Comparison of ENCODE assay signal across 1 cellular context in the genomic region with DNA sequence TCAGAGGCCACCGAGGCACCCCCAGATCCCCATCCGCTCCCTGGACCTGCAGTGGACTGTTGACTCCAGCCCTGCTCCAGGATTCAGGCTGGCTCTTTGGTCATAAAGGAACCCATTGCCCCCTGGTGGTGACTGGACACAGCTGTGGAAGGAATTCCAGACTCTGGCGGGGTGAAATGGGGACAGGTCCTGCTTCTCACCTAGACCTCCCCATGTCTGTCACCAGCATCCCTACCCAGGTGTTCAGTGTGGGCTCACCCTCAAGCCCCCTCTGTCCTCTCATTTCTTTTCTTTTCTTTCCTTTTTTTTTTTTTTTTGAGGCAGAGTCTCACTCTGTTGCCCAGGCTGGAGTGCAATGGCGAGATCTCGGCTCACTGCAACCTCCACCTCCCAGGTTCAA.
TF ChIP-seq lines count a peak whose summit lies in the region.

No MANE protein-coding gene starts in this region.

TF ChIP-seq in K562, 482 proteins besides CTCF, POLR2A, EP300 and RAD21 (continued from another document and continues in another):
- no peak for TF ChIP-seq ZNF408 (CRISPR knock-in tag; IDR thresholded peaks at IDR 0.05; ENCODE audit: low read depth)
- no peak for TF ChIP-seq POLR2AphosphoS2 (IDR thresholded peaks at IDR 0.05; ENCODE audit: low read length)
- TF ChIP-seq KHSRP (IDR thresholded peaks at IDR 0.05): no peak
- no peak for TF ChIP-seq ETV6 (IDR thresholded peaks at IDR 0.05; ENCODE audit: borderline replicate concordance in 1 of 2, low read depth in 2 of 2, low read length in 1 of 2)
- TF ChIP-seq ETV6 (CRISPR knock-in tag; IDR thresholded peaks at IDR 0.05; ENCODE audit: borderline replicate concordance): no peak
- TF ChIP-seq, protein P1, sequence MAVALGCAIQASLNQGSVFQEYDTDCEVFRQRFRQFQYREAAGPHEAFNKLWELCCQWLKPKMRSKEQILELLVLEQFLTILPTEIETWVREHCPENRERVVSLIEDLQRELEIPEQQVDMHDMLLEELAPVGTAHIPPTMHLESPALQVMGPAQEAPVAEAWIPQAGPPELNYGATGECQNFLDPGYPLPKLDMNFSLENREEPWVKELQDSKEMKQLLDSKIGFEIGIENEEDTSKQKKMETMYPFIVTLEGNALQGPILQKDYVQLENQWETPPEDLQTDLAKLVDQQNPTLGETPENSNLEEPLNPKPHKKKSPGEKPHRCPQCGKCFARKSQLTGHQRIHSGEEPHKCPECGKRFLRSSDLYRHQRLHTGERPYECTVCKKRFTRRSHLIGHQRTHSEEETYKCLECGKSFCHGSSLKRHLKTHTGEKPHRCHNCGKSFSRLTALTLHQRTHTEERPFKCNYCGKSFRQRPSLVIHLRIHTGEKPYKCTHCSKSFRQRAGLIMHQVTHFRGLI (CRISPR knock-in tag; IDR thresholded peaks at IDR 0.05): no peak
- no peak for TF ChIP-seq TFAM (CRISPR knock-in tag; conservative IDR thresholded peaks at IDR 0.05)
- TF ChIP-seq ADNP (tag; IDR thresholded peaks at IDR 0.05): no peak
- no peak for TF ChIP-seq MCM3 (IDR thresholded peaks at IDR 0.05)
- no peak for TF ChIP-seq ARNT (IDR thresholded peaks at IDR 0.05)
- no peak for TF ChIP-seq HOXB6 (CRISPR knock-in tag; IDR thresholded peaks at IDR 0.05; ENCODE audit: borderline replicate concordance)
- no peak for TF ChIP-seq ZNF184 (CRISPR knock-in tag; IDR thresholded peaks at IDR 0.05)
- no peak for TF ChIP-seq SMARCA4 (IDR thresholded peaks at IDR 0.05)
- no peak for TF ChIP-seq ZNF41 (CRISPR knock-in tag; conservative IDR thresholded peaks at IDR 0.05)
- TF ChIP-seq ERF (CRISPR knock-in tag; IDR thresholded peaks at IDR 0.05): no peak
- TF ChIP-seq CHD4 (IDR thresholded peaks at IDR 0.05; ENCODE audit: insufficient read depth, insufficient replicate concordance, low read depth, low read length, poor library complexity, severe bottlenecking): no peak
- TF ChIP-seq CBFA2T3 (IDR thresholded peaks at IDR 0.05): no peak
- TF ChIP-seq, protein P2, sequence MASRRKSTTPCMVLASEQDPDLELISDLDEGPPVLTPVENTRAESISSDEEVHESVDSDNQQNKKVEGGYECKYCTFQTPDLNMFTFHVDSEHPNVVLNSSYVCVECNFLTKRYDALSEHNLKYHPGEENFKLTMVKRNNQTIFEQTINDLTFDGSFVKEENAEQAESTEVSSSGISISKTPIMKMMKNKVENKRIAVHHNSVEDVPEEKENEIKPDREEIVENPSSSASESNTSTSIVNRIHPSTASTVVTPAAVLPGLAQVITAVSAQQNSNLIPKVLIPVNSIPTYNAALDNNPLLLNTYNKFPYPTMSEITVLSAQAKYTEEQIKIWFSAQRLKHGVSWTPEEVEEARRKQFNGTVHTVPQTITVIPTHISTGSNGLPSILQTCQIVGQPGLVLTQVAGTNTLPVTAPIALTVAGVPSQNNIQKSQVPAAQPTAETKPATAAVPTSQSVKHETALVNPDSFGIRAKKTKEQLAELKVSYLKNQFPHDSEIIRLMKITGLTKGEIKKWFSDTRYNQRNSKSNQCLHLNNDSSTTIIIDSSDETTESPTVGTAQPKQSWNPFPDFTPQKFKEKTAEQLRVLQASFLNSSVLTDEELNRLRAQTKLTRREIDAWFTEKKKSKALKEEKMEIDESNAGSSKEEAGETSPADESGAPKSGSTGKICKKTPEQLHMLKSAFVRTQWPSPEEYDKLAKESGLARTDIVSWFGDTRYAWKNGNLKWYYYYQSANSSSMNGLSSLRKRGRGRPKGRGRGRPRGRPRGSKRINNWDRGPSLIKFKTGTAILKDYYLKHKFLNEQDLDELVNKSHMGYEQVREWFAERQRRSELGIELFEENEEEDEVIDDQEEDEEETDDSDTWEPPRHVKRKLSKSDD (conservative IDR thresholded peaks at IDR 0.05; ENCODE audit: low read length): no peak
- no peak for TF ChIP-seq ZFPM2 (CRISPR knock-in tag; IDR thresholded peaks at IDR 0.05)
- no peak for TF ChIP-seq ZNF584 (CRISPR knock-in tag; IDR thresholded peaks at IDR 0.05; ENCODE audit: low read depth)
- TF ChIP-seq ZKSCAN1 (IDR thresholded peaks at IDR 0.05; ENCODE audit: low read depth, low read length): no peak
- TF ChIP-seq DIDO1 (tag; IDR thresholded peaks at IDR 0.05; ENCODE audit: low read depth): no peak
- TF ChIP-seq CBFB (CRISPR knock-in tag; IDR thresholded peaks at IDR 0.05): no peak
- peak; percentile 59 for TF ChIP-seq TEAD4 (IDR thresholded peaks at IDR 0.05; ENCODE audit: low read length)
- TF ChIP-seq TEAD4 (CRISPR knock-in tag; IDR thresholded peaks at IDR 0.05; ENCODE audit: borderline replicate concordance): no peak
- TF ChIP-seq, protein P3, sequence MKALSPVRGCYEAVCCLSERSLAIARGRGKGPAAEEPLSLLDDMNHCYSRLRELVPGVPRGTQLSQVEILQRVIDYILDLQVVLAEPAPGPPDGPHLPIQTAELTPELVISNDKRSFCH (CRISPR knock-in tag; IDR thresholded peaks at IDR 0.05): no peak
- TF ChIP-seq, protein P3 (tag; IDR thresholded peaks at IDR 0.05): no peak
- no peak for TF ChIP-seq ZKSCAN8 (CRISPR knock-in tag; IDR thresholded peaks at IDR 0.05)
- TF ChIP-seq MEF2D (tag; conservative IDR thresholded peaks at IDR 0.05; ENCODE audit: low read depth): no peak
- no peak for TF ChIP-seq SMARCA5 (IDR thresholded peaks at IDR 0.05)
- TF ChIP-seq SRSF3 (IDR thresholded peaks at IDR 0.05; ENCODE audit: insufficient read depth, low read length): no peak
- TF ChIP-seq TBL1XR1 (IDR thresholded peaks at IDR 0.05; ENCODE audit: low read length in 2 of 2): no peak
- TF ChIP-seq, protein P4, sequence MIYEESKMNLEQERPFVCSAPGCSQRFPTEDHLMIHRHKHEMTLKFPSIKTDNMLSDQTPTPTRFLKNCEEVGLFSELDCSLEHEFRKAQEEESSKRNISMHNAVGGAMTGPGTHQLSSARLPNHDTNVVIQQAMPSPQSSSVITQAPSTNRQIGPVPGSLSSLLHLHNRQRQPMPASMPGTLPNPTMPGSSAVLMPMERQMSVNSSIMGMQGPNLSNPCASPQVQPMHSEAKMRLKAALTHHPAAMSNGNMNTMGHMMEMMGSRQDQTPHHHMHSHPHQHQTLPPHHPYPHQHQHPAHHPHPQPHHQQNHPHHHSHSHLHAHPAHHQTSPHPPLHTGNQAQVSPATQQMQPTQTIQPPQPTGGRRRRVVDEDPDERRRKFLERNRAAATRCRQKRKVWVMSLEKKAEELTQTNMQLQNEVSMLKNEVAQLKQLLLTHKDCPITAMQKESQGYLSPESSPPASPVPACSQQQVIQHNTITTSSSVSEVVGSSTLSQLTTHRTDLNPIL (CRISPR knock-in tag; IDR thresholded peaks at IDR 0.05): no peak
- no peak for TF ChIP-seq ZNF695 (CRISPR knock-in tag; IDR thresholded peaks at IDR 0.05)
- TF ChIP-seq YBX1 (IDR thresholded peaks at IDR 0.05): no peak
- TF ChIP-seq, protein P5, sequence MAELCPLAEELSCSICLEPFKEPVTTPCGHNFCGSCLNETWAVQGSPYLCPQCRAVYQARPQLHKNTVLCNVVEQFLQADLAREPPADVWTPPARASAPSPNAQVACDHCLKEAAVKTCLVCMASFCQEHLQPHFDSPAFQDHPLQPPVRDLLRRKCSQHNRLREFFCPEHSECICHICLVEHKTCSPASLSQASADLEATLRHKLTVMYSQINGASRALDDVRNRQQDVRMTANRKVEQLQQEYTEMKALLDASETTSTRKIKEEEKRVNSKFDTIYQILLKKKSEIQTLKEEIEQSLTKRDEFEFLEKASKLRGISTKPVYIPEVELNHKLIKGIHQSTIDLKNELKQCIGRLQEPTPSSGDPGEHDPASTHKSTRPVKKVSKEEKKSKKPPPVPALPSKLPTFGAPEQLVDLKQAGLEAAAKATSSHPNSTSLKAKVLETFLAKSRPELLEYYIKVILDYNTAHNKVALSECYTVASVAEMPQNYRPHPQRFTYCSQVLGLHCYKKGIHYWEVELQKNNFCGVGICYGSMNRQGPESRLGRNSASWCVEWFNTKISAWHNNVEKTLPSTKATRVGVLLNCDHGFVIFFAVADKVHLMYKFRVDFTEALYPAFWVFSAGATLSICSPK (IDR thresholded peaks at IDR 0.05; ENCODE audit: borderline replicate concordance): no peak
- TF ChIP-seq CAMTA2 (CRISPR knock-in tag; conservative IDR thresholded peaks at IDR 0.05): no peak
- no peak for TF ChIP-seq PHF8 (IDR thresholded peaks at IDR 0.05; ENCODE audit: borderline replicate concordance, low read length)
- TF ChIP-seq E2F3 (CRISPR knock-in tag; IDR thresholded peaks at IDR 0.05): no peak
- TF ChIP-seq C11orf30 (IDR thresholded peaks at IDR 0.05; ENCODE audit: low read depth): no peak
- TF ChIP-seq SP1 (CRISPR knock-in tag; IDR thresholded peaks at IDR 0.05): peak; percentile 63; the same call in 1 of the 2 replicates
- TF ChIP-seq SAP30 (IDR thresholded peaks at IDR 0.05; ENCODE audit: borderline replicate concordance, insufficient read depth, low read depth, low read length, poor library complexity, severe bottlenecking): no peak
- TF ChIP-seq, protein P6, sequence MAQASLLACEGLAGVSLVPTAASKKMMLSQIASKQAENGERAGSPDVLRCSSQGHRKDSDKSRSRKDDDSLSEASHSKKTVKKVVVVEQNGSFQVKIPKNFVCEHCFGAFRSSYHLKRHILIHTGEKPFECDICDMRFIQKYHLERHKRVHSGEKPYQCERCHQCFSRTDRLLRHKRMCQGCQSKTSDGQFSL (CRISPR knock-in tag; IDR thresholded peaks at IDR 0.05): no peak
- TF ChIP-seq, protein P6 (tag; IDR thresholded peaks at IDR 0.05): no peak
- no peak for TF ChIP-seq MXI1 (IDR thresholded peaks at IDR 0.05; ENCODE audit: low read depth, low read length)
- no peak for TF ChIP-seq RUNX1 (IDR thresholded peaks at IDR 0.05; ENCODE audit: low read depth)
- TF ChIP-seq ZKSCAN3 (CRISPR knock-in tag; IDR thresholded peaks at IDR 0.05): no peak
- TF ChIP-seq, protein P7, sequence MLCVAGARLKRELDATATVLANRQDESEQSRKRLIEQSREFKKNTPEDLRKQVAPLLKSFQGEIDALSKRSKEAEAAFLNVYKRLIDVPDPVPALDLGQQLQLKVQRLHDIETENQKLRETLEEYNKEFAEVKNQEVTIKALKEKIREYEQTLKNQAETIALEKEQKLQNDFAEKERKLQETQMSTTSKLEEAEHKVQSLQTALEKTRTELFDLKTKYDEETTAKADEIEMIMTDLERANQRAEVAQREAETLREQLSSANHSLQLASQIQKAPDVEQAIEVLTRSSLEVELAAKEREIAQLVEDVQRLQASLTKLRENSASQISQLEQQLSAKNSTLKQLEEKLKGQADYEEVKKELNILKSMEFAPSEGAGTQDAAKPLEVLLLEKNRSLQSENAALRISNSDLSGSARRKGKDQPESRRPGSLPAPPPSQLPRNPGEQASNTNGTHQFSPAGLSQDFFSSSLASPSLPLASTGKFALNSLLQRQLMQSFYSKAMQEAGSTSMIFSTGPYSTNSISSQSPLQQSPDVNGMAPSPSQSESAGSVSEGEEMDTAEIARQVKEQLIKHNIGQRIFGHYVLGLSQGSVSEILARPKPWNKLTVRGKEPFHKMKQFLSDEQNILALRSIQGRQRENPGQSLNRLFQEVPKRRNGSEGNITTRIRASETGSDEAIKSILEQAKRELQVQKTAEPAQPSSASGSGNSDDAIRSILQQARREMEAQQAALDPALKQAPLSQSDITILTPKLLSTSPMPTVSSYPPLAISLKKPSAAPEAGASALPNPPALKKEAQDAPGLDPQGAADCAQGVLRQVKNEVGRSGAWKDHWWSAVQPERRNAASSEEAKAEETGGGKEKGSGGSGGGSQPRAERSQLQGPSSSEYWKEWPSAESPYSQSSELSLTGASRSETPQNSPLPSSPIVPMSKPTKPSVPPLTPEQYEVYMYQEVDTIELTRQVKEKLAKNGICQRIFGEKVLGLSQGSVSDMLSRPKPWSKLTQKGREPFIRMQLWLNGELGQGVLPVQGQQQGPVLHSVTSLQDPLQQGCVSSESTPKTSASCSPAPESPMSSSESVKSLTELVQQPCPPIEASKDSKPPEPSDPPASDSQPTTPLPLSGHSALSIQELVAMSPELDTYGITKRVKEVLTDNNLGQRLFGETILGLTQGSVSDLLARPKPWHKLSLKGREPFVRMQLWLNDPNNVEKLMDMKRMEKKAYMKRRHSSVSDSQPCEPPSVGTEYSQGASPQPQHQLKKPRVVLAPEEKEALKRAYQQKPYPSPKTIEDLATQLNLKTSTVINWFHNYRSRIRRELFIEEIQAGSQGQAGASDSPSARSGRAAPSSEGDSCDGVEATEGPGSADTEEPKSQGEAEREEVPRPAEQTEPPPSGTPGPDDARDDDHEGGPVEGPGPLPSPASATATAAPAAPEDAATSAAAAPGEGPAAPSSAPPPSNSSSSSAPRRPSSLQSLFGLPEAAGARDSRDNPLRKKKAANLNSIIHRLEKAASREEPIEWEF (CRISPR knock-in tag; IDR thresholded peaks at IDR 0.05): no peak
- TF ChIP-seq, protein P8, sequence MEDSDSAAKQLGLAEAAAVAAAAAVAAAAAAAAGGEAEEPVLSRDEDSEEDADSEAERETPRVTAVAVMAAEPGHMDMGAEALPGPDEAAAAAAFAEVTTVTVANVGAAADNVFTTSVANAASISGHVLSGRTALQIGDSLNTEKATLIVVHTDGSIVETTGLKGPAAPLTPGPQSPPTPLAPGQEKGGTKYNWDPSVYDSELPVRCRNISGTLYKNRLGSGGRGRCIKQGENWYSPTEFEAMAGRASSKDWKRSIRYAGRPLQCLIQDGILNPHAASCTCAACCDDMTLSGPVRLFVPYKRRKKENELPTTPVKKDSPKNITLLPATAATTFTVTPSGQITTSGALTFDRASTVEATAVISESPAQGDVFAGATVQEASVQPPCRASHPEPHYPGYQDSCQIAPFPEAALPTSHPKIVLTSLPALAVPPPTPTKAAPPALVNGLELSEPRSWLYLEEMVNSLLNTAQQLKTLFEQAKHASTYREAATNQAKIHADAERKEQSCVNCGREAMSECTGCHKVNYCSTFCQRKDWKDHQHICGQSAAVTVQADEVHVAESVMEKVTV (CRISPR knock-in tag; IDR thresholded peaks at IDR 0.05): peak; percentile 87
- TF ChIP-seq, protein P9, sequence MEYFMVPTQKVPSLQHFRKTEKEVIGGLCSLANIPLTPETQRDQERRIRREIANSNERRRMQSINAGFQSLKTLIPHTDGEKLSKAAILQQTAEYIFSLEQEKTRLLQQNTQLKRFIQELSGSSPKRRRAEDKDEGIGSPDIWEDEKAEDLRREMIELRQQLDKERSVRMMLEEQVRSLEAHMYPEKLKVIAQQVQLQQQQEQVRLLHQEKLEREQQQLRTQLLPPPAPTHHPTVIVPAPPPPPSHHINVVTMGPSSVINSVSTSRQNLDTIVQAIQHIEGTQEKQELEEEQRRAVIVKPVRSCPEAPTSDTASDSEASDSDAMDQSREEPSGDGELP (CRISPR knock-in tag; IDR thresholded peaks at IDR 0.05; ENCODE audit: borderline replicate concordance): peak; percentile 68
- TF ChIP-seq BHLHE40 (IDR thresholded peaks at IDR 0.05; ENCODE audit: low read length): no peak
- TF ChIP-seq NFATC3 (IDR thresholded peaks at IDR 0.05): no peak
